8 cellular contexts compared by ENCODE assay signal in the genomic region with DNA sequence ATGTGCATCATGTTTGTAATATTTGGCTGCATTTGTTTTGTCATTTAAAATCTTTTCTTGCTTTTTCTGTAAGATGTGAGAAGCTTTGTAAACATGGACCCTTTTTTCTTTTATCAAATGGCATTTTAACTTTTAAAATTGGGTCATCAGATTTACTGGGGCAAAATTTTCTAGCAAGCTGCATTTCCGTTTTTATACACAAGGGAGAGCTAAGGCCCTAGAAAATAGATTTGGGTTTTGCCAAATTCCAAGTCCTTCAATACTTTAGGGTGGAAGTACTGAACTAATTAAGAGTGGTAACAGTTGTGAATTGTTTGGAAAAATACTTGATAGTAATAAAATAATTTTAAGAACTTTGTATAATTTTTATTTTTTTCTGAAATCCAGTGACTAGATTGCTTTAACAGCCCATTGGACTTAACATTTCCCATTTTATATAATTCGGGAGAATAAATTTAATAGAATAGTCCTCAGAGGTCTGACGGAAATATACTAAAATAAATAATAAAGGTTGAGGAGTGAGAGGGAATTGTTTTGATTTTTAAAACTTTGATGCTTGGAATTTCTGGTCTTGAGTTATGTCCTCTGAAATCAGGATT.
A peak's percentile ranks its signal among the peaks of the same experiment; 100 is the strongest.
DNase-seq lines count a peak whose midpoint lies in the region; ATAC-seq and TF ChIP-seq lines count a peak whose summit lies in the region.

No MANE protein-coding gene starts in this region.

- H3K4me3 ChIP-seq in mucosa of descending colon: no peak overlapping the region

- intact Hi-C loops in mucosa of descending colon (cut with DNase I, micrococcal nuclease): no loop called here
- intact Hi-C loops in posterior cingulate gyrus (cut with DNase I): loop anchor here (10.0 kb wide), 2 partner anchors 532 to 592 kb away; no protein-coding TSS in a partner anchor

- peak; percentile 13 for TF ChIP-seq CTCF in mucosa of descending colon (IDR thresholded peaks at IDR 0.05)

- ATAC-seq in mucosa of descending colon (no peak), HG03097 (IDR thresholded peaks at IDR 0.05; ENCODE audit: low FRiP score, unreplicated experiment) (no peak)

- no peaks in the 10 kb centered on the region for H3K36me3 ChIP-seq in mucosa of descending colon (ENCODE audit: low read depth)

- H3K9me3 ChIP-seq in mucosa of descending colon: no peaks in the 10 kb centered on the region

- H3K4me1 ChIP-seq in mucosa of descending colon (ENCODE audit: low read depth): no peaks in the 10 kb centered on the region

- DNase-seq in NCI-H1092 treated with DMSO at 0.1 percent for 48 hours (lab: John Stamatoyannopoulos, UW) (peak; percentile 35), NCI-H1092 (lab: John Stamatoyannopoulos, UW) (no peak), NCI-H2171 treated with DMSO at 0.1 percent for 48 hours (lab: John Stamatoyannopoulos, UW) (peak; percentile 69), cerebellum (ENCODE audit: low spot score) (peak; percentile 56), mucosa of descending colon (no peak), posterior cingulate gyrus (no peak), HPDE6-E6E7 (ENCODE audit: extremely low spot score) (no peak)

Comparison
In these comparisons a context has a peak if more than half of its experiments do, and no peak if none do; other contexts are left out.
1. DNase-seq: peak in NCI-H1092 treated with DMSO at 0.1 percent for 48 hours (single experiment), NCI-H2171 treated with DMSO at 0.1 percent for 48 hours (single experiment) and cerebellum (single experiment); none in NCI-H1092 (single experiment), mucosa of descending colon (0 of 3), posterior cingulate gyrus (0 of 10) and HPDE6-E6E7 (single experiment).